2 cellular contexts compared by ENCODE assay signal in genomic region chr11:117092951-117093590, GRCh38.
TF ChIP-seq lines count a peak whose summit lies in the region.

No MANE protein-coding gene starts in this region.

TF ChIP-seq in GM23338, 12 proteins besides CTCF, POLR2A, EP300 and RAD21 (continued from another document):
- TF ChIP-seq, protein P1, sequence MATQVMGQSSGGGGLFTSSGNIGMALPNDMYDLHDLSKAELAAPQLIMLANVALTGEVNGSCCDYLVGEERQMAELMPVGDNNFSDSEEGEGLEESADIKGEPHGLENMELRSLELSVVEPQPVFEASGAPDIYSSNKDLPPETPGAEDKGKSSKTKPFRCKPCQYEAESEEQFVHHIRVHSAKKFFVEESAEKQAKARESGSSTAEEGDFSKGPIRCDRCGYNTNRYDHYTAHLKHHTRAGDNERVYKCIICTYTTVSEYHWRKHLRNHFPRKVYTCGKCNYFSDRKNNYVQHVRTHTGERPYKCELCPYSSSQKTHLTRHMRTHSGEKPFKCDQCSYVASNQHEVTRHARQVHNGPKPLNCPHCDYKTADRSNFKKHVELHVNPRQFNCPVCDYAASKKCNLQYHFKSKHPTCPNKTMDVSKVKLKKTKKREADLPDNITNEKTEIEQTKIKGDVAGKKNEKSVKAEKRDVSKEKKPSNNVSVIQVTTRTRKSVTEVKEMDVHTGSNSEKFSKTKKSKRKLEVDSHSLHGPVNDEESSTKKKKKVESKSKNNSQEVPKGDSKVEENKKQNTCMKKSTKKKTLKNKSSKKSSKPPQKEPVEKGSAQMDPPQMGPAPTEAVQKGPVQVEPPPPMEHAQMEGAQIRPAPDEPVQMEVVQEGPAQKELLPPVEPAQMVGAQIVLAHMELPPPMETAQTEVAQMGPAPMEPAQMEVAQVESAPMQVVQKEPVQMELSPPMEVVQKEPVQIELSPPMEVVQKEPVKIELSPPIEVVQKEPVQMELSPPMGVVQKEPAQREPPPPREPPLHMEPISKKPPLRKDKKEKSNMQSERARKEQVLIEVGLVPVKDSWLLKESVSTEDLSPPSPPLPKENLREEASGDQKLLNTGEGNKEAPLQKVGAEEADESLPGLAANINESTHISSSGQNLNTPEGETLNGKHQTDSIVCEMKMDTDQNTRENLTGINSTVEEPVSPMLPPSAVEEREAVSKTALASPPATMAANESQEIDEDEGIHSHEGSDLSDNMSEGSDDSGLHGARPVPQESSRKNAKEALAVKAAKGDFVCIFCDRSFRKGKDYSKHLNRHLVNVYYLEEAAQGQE (IDR thresholded peaks at IDR 0.05; ENCODE audit: unreplicated experiment), result no peak
- TF ChIP-seq POLR2AphosphoS5 (IDR thresholded peaks at IDR 0.05; ENCODE audit: low read depth) (no peak), STAT1 (IDR thresholded peaks at IDR 0.05; ENCODE audit: unreplicated experiment) (no peak), EZH2phosphoT487 (IDR thresholded peaks at IDR 0.05; ENCODE audit: unreplicated experiment) (no peak), JUNB (IDR thresholded peaks at IDR 0.05; ENCODE audit: unreplicated experiment) (no peak), ETS1 (IDR thresholded peaks at IDR 0.05) (no peak), ZNF114 (CRISPR knock-in tag; IDR thresholded peaks at IDR 0.05) (no peak)
- TF ChIP-seq, protein P2, sequence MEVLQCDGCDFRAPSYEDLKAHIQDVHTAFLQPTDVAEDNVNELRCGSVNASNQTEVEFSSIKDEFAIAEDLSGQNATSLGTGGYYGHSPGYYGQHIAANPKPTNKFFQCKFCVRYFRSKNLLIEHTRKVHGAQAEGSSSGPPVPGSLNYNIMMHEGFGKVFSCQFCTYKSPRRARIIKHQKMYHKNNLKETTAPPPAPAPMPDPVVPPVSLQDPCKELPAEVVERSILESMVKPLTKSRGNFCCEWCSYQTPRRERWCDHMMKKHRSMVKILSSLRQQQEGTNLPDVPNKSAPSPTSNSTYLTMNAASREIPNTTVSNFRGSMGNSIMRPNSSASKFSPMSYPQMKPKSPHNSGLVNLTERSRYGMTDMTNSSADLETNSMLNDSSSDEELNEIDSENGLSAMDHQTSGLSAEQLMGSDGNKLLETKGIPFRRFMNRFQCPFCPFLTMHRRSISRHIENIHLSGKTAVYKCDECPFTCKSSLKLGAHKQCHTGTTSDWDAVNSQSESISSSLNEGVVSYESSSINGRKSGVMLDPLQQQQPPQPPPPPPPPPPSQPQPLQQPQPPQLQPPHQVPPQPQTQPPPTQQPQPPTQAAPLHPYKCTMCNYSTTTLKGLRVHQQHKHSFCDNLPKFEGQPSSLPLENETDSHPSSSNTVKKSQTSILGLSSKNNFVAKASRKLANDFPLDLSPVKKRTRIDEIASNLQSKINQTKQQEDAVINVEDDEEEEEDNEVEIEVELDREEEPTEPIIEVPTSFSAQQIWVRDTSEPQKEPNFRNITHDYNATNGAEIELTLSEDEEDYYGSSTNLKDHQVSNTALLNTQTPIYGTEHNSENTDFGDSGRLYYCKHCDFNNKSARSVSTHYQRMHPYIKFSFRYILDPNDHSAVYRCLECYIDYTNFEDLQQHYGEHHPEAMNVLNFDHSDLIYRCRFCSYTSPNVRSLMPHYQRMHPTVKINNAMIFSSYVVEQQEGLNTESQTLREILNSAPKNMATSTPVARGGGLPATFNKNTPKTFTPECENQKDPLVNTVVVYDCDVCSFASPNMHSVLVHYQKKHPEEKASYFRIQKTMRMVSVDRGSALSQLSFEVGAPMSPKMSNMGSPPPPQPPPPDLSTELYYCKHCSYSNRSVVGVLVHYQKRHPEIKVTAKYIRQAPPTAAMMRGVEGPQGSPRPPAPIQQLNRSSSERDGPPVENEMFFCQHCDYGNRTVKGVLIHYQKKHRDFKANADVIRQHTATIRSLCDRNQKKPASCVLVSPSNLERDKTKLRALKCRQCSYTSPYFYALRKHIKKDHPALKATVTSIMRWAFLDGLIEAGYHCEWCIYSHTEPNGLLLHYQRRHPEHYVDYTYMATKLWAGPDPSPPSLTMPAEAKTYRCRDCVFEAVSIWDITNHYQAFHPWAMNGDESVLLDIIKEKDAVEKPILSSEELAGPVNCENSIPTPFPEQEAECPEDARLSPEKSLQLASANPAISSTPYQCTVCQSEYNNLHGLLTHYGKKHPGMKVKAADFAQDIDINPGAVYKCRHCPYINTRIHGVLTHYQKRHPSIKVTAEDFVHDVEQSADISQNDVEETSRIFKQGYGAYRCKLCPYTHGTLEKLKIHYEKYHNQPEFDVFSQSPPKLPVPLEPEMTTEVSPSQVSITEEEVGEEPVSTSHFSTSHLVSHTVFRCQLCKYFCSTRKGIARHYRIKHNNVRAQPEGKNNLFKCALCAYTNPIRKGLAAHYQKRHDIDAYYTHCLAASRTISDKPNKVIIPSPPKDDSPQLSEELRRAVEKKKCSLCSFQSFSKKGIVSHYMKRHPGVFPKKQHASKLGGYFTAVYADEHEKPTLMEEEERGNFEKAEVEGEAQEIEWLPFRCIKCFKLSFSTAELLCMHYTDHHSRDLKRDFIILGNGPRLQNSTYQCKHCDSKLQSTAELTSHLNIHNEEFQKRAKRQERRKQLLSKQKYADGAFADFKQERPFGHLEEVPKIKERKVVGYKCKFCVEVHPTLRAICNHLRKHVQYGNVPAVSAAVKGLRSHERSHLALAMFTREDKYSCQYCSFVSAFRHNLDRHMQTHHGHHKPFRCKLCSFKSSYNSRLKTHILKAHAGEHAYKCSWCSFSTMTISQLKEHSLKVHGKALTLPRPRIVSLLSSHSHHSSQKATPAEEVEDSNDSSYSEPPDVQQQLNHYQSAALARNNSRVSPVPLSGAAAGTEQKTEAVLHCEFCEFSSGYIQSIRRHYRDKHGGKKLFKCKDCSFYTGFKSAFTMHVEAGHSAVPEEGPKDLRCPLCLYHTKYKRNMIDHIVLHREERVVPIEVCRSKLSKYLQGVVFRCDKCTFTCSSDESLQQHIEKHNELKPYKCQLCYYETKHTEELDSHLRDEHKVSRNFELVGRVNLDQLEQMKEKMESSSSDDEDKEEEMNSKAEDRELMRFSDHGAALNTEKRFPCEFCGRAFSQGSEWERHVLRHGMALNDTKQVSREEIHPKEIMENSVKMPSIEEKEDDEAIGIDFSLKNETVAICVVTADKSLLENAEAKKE (CRISPR knock-in tag; IDR thresholded peaks at IDR 0.05), result no peak

TF ChIP-seq in SK-N-SH, 30 proteins besides CTCF, POLR2A, EP300 and RAD21 (continued from another document):
- TF ChIP-seq JUND (IDR thresholded peaks at IDR 0.05) (no peak), YY1 (IDR thresholded peaks at IDR 0.05; ENCODE audit: low read depth) (no peak), CHD2 (IDR thresholded peaks at IDR 0.05; ENCODE audit: low read length, partially characterized antibody) (no peak), NRF1 (IDR thresholded peaks at IDR 0.05; ENCODE audit: low read depth, low read length) (no peak), GATA2 (CRISPR knock-in tag; IDR thresholded peaks at IDR 0.05) (no peak), NFIC (IDR thresholded peaks at IDR 0.05; ENCODE audit: borderline replicate concordance) (no peak), ELF1 (IDR thresholded peaks at IDR 0.05) (no peak), TCF12 (IDR thresholded peaks at IDR 0.05) (no peak)
- TF ChIP-seq, protein P3, sequence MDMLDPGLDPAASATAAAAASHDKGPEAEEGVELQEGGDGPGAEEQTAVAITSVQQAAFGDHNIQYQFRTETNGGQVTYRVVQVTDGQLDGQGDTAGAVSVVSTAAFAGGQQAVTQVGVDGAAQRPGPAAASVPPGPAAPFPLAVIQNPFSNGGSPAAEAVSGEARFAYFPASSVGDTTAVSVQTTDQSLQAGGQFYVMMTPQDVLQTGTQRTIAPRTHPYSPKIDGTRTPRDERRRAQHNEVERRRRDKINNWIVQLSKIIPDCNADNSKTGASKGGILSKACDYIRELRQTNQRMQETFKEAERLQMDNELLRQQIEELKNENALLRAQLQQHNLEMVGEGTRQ (IDR thresholded peaks at IDR 0.05; ENCODE audit: borderline replicate concordance, low read depth, low read length), result no peak
- TF ChIP-seq, protein P4, sequence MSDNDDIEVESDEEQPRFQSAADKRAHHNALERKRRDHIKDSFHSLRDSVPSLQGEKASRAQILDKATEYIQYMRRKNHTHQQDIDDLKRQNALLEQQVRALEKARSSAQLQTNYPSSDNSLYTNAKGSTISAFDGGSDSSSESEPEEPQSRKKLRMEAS (IDR thresholded peaks at IDR 0.05; ENCODE audit: low read depth), result no peak
